Comparison of ENCODE assay signal across 8 cellular contexts in genomic region chr1:205543351-205544305, GRCh38. TPM values are rescaled to one million over a fixed set of nuclear protein-coding genes. Genes with fewer than 3 reads are reported as not detected.
A peak's percentile ranks its signal among the peaks of the same experiment; 100 is the strongest.
DNase-seq lines count a peak whose midpoint lies in the region; ATAC-seq and TF ChIP-seq lines count a peak whose summit lies in the region.

No MANE protein-coding gene starts in this region.

- no peak for TF ChIP-seq POLR2A in heart left ventricle (IDR thresholded peaks at IDR 0.05)

- H3K9ac ChIP-seq in adipocyte (ENCODE audit: low read length) = peak overlapping the region; percentile 69

- peak overlapping the region; percentile 64 for H3K27ac Mint-ChIP-seq in osteocyte (ENCODE audit: unreplicated experiment)

- peak overlapping the region; percentile 69 for H3K4me3 ChIP-seq in adipocyte (ENCODE audit: low read length)
- H3K4me3 ChIP-seq in heart left ventricle = peak overlapping the region in 10 of 12 donors; percentile 15 to 48 (median 36)

- DNase-seq in DMS 273 (lab: John Stamatoyannopoulos, UW; ENCODE audit: unreplicated experiment) = peak; percentile 72
- DNase-seq in DMS 273 treated with DMSO at 0.1 percent for 48 hours (lab: John Stamatoyannopoulos, UW) = no peak
- peak; percentile 20 for DNase-seq in NCI-H2029 treated with DMSO at 0.1 percent for 48 hours (lab: John Stamatoyannopoulos, UW)
- DNase-seq in adipocyte (ENCODE audit: low read depth) = peak; percentile 77
- DNase-seq in heart left ventricle = peak; percentile 80 to 88 (median 85)
- peak; percentile 84 for DNase-seq in osteocyte (ENCODE audit: extremely low spot score, unreplicated experiment)
- no peak for DNase-seq in GM10266 (ENCODE audit: extremely low spot score)

- peak overlapping the region; percentile 72 for H3K4me3 Mint-ChIP-seq in osteocyte (ENCODE audit: unreplicated experiment)

- TF ChIP-seq CTCF in heart left ventricle (IDR thresholded peaks at IDR 0.05) (peak in 1 of 12 donors; percentile 3), osteocyte (IDR thresholded peaks at IDR 0.05) (no peak), GM10266 (IDR thresholded peaks at IDR 0.05; ENCODE audit: control insufficient read depth, insufficient read depth, low read depth, missing control alignments) (no peak)

- no peaks in the 10 kb centered on the region for H3K9me3 Mint-ChIP-seq in osteocyte (ENCODE audit: unreplicated experiment)

- WGBS in heart left ventricle, 4 donors = 0 to 2% (median 1%) methylated on average over 24 to 25 of the region's 25 CpGs

- H3K36me3 Mint-ChIP-seq in osteocyte (ENCODE audit: unreplicated experiment) = no peaks in the 10 kb centered on the region

- H3K9me3 ChIP-seq in adipocyte (ENCODE audit: control insufficient read depth, low read length) (no peaks in the 10 kb centered on the region), heart left ventricle (no peaks in the 10 kb centered on the region)

- peak overlapping the region; percentile 26 to 86 (median 79) for H3K27ac ChIP-seq in heart left ventricle

- H3K36me3 ChIP-seq in adipocyte (ENCODE audit: control insufficient read depth, insufficient read depth, low read length, severe bottlenecking) (no peaks in the 10 kb centered on the region), heart left ventricle (no peaks in the 10 kb centered on the region)

- ATAC-seq in heart left ventricle (peak; percentile 90 to 94 (median 90)), HG02678 (IDR thresholded peaks at IDR 0.05; ENCODE audit: unreplicated experiment) (no peak)

- intact Hi-C loops in heart left ventricle (cut with DNase I) = loop anchor here in 2 of 10 donors (5.0 kb wide), 1 partner anchor 39 kb away; no protein-coding TSS in a partner anchor

- peaks cover 6% of the 10 kb centered on the region for H3K4me1 Mint-ChIP-seq in osteocyte (ENCODE audit: unreplicated experiment)

- peaks cover 19% of the 10 kb centered on the region for H3K27me3 ChIP-seq in adipocyte (replicated peaks; ENCODE audit: control insufficient read depth, insufficient read depth, low read length)
- peaks cover 0 to 13% (median 0%) of the 10 kb centered on the region in 9 donors for H3K27me3 ChIP-seq in heart left ventricle

- H3K4me1 ChIP-seq in adipocyte (ENCODE audit: control insufficient read depth, insufficient read depth, low read length) = peaks cover 9% of the 10 kb centered on the region
- H3K4me1 ChIP-seq in heart left ventricle = peaks cover 0 to 23% (median 18%) of the 10 kb centered on the region in 12 donors

- peaks cover 35% of the 10 kb centered on the region for H3K27me3 Mint-ChIP-seq in osteocyte (ENCODE audit: unreplicated experiment)

RNA-seq across cellular contexts. Expression of gene CDK18, which starts 39.2 kb away (rescaled TPM):
- total RNA-seq in heart left ventricle (100 to 1,000 TPM; 106 to 198 (median 141) TPM), osteocyte (3.0 and 4.5 TPM in 2 replicates)
- polyA plus RNA-seq in heart left ventricle = 100 to 1,000 TPM in 1 of 2 donors, 10 to 100 TPM in 1; 62.5 to 147 TPM

Comparison
In these comparisons a context has a peak if more than half of its experiments do, and no peak if none do; other contexts are left out.
1. DNase-seq: peak in DMS 273 (single experiment), NCI-H2029 treated with DMSO at 0.1 percent for 48 hours (single experiment), adipocyte (single experiment), heart left ventricle (5 of 5) and osteocyte (single experiment); none in DMS 273 treated with DMSO at 0.1 percent for 48 hours (single experiment) and GM10266 (single experiment).
2. RNA of gene CDK18, which starts 39.2 kb away (total RNA-seq): 106 to 198 TPM in heart left ventricle; 3.0 to 4.5 TPM in osteocyte; every median in the first group is over 10 times any median in the second.